8 cellular contexts compared by ENCODE assay signal in the genomic region with DNA sequence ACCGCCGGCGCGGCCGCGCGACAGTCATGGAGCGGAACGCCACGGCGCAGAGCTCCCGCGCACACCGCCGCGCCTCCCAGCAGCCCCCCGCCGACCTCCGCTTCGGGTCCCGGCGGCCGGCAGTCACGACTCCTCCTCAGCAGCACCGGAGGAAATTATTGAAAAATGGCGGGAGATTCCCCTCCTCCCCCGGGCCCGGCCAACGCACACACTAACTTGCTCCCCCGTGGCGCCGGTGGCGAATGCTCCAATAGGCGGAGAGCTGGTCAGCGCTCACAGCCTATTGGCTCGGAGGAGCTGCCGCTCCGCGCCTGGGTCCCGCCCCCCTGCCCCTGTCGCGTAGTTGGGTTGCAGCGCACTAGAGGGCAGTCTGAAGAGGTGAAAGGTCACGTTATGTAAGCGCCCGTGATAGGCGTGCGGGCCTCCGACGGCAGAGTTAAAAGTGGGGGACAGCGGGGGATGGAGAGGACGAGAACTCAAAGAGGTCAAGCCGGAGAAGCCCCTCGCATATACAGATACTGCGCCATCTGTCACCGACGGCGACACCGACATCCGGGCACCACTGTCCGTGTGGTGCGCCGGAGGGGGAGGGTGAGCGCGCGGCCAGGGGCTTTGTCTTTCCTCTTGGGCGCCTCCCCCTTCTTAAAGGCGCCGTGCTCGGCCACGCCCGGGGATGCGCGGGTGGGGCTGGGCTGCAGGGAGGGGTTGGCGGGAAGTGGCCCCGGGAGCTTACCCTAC. TPM values are rescaled to one million over a fixed set of nuclear protein-coding genes. Genes with fewer than 3 reads are reported as not detected.
DNase-seq lines count a peak whose midpoint lies in the region; ATAC-seq and TF ChIP-seq lines count a peak whose summit lies in the region.

A gene with protein sequence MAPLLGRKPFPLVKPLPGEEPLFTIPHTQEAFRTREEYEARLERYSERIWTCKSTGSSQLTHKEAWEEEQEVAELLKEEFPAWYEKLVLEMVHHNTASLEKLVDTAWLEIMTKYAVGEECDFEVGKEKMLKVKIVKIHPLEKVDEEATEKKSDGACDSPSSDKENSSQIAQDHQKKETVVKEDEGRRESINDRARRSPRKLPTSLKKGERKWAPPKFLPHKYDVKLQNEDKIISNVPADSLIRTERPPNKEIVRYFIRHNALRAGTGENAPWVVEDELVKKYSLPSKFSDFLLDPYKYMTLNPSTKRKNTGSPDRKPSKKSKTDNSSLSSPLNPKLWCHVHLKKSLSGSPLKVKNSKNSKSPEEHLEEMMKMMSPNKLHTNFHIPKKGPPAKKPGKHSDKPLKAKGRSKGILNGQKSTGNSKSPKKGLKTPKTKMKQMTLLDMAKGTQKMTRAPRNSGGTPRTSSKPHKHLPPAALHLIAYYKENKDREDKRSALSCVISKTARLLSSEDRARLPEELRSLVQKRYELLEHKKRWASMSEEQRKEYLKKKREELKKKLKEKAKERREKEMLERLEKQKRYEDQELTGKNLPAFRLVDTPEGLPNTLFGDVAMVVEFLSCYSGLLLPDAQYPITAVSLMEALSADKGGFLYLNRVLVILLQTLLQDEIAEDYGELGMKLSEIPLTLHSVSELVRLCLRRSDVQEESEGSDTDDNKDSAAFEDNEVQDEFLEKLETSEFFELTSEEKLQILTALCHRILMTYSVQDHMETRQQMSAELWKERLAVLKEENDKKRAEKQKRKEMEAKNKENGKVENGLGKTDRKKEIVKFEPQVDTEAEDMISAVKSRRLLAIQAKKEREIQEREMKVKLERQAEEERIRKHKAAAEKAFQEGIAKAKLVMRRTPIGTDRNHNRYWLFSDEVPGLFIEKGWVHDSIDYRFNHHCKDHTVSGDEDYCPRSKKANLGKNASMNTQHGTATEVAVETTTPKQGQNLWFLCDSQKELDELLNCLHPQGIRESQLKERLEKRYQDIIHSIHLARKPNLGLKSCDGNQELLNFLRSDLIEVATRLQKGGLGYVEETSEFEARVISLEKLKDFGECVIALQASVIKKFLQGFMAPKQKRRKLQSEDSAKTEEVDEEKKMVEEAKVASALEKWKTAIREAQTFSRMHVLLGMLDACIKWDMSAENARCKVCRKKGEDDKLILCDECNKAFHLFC (N-terminal part only) (minus strand): TSS at position 213 of the 738 bp plus-strand sequence. CDS start 360 bp downstream, outside the sequence.

- peak within 1 kb of the TSS; percentile 76 for H3K4me3 ChIP-seq in AG04449 (ENCODE audit: low read depth, low read length)
- peak within 1 kb of the TSS; percentile 56 for H3K4me3 ChIP-seq in WERI-Rb-1 (ENCODE audit: low read depth, low read length)
- H3K4me3 ChIP-seq in mammary epithelial cell (replicated peaks in 1 of 3; ENCODE audit: insufficient read depth in 1 of 3, low read depth in 2 of 3, low read length in 3 of 3) = peak within 1 kb of the TSS; percentile 79 to 85 (median 79)
- peak within 1 kb of the TSS; percentile 82 for H3K4me3 ChIP-seq in iPS-20b (ENCODE audit: low read length)
- peak within 1 kb of the TSS; percentile 67 to 97 (median 89) for H3K4me3 ChIP-seq in skin epidermis

- CTCF ChIA-PET in AG04449 (lab: Yijun Ruan, JAX) (interaction anchor here (1.0 to 1.1 kb wide), 3 partner anchors 16 to 193 kb away, joined by 3 to 5 read pairs (median 3); no protein-coding TSS in a partner anchor), mammary epithelial cell (lab: Charles Lee; ENCODE audit: low non-redundant PET) (no interaction called here)

- H3K4me2 ChIP-seq in mammary epithelial cell (ENCODE audit: insufficient read depth, low read depth, low read length) = peak within 1 kb of the TSS; percentile 90

- intact Hi-C loops in mammary epithelial cell (cut with micrococcal nuclease) = loop anchor here (1.0 to 5.0 kb wide), 3 partner anchors 35 to 195 kb away; partner anchors contain the start of genes BCL7B, STX1A and TBL2

- DNase-seq in AG04449 (ENCODE audit: low read depth, low spot score) = peak; percentile 73
- peak; percentile 99 for DNase-seq in NCI-H2227 (lab: John Stamatoyannopoulos, UW; ENCODE audit: unreplicated experiment)
- DNase-seq in WERI-Rb-1 = peak; percentile 98
- DNase-seq in mammary epithelial cell = peak; percentile 98

- peaks cover 50% of the 10 kb centered on the region for H3K79me2 ChIP-seq in mammary epithelial cell (ENCODE audit: insufficient read depth, low read length)

- TSS peak; percentile 62 for BruUV-seq in mammary epithelial cell (replicated peaks; lab: Mats Ljungman, UMichigan)

- H3K9me3 ChIP-seq in WERI-Rb-1 (ENCODE audit: severe bottlenecking) (no peaks in the 10 kb centered on the region), mammary epithelial cell (replicated peaks; ENCODE audit: insufficient read depth, low read length) (no peaks in the 10 kb centered on the region), iPS-20b (ENCODE audit: insufficient read depth, low read depth, low read length) (no peaks in the 10 kb centered on the region)

- in situ Hi-C loops in mammary epithelial cell (cut with MboI; ENCODE audit: low sequenced_read_pairs in 2 of 2) = no loop called here

- peaks cover 3% of the 10 kb centered on the region for H4K20me1 ChIP-seq in mammary epithelial cell (ENCODE audit: insufficient read depth, low read length)

- ATAC-seq in GM18873 (IDR thresholded peaks at IDR 0.05; ENCODE audit: low FRiP score, unreplicated experiment) = peak; percentile 84
- peak; percentile 73 for ATAC-seq in HG03139 (IDR thresholded peaks at IDR 0.05; ENCODE audit: unreplicated experiment)

- H3K4me1 ChIP-seq in mammary epithelial cell (ENCODE audit: insufficient read depth, low read length) (peaks cover 8% of the 10 kb centered on the region), iPS-20b (ENCODE audit: insufficient read depth, low read length) (peaks cover 12% of the 10 kb centered on the region; the same call in 1 of the 2 replicates)

- H3K36me3 ChIP-seq in WERI-Rb-1 = peaks cover 42% of the 10 kb centered on the region
- H3K36me3 ChIP-seq in mammary epithelial cell (ENCODE audit: insufficient read depth, low read length) = peaks cover 8% of the 10 kb centered on the region
- H3K36me3 ChIP-seq in iPS-20b (ENCODE audit: insufficient read depth, low read depth, low read length) = peaks cover 29% of the 10 kb centered on the region

- POLR2A ChIA-PET in AG04449 (lab: Yijun Ruan, JAX) = interaction anchor here (0.7 to 1.4 kb wide), 4 partner anchors 8 to 44 kb away, joined by 3 to 6 read pairs (median 4); no protein-coding TSS in a partner anchor

- H3K27me3 ChIP-seq in WERI-Rb-1 (ENCODE audit: insufficient read depth, low read depth, severe bottlenecking) (no peaks in the 10 kb centered on the region), mammary epithelial cell (ENCODE audit: insufficient read depth, low read length) (no peaks in the 10 kb centered on the region), iPS-20b (ENCODE audit: insufficient read depth, low read length) (no peaks in the 10 kb centered on the region)

- dilution Hi-C loops in mammary epithelial cell (cut with HindIII; ENCODE audit: low sequenced_read_pairs) = loop anchor here (5.0 kb wide), 1 partner anchor 205 kb away; no protein-coding TSS in a partner anchor

- H3K9ac ChIP-seq in mammary epithelial cell (ENCODE audit: insufficient read depth, low read length) = peak within 1 kb of the TSS; percentile 82
- peak within 1 kb of the TSS; percentile 89 for H3K9ac ChIP-seq in iPS-20b (ENCODE audit: low read depth, low read length)

- TF ChIP-seq CTCF in AG04449 (IDR thresholded peaks at IDR 0.05; ENCODE audit: insufficient read depth, low read length, missing control alignments) (peak; percentile 16), WERI-Rb-1 (IDR thresholded peaks at IDR 0.05; ENCODE audit: low read depth, low read length) (no peak), mammary epithelial cell (conservative IDR thresholded peaks at IDR 0.05 in 1 of 2, IDR thresholded peaks at IDR 0.05 in 1 of 2; ENCODE audit: extremely low read depth in 1 of 2, insufficient read depth in 1 of 2, low read depth in 1 of 2, low read length in 2 of 2) (peak in 1 of 2 donors; percentile 28)

- peak within 1 kb of the TSS; percentile 100 for H3K27ac ChIP-seq in WERI-Rb-1
- peak within 1 kb of the TSS; percentile 60 for H3K27ac ChIP-seq in mammary epithelial cell (ENCODE audit: insufficient read depth, low read depth, low read length)
- H3K27ac ChIP-seq in iPS-20b (ENCODE audit: low read length) = peak within 1 kb of the TSS; percentile 84
- H3K27ac ChIP-seq in skin epidermis = peak within 1 kb of the TSS; percentile 76 to 98 (median 90)

- 2% methylated on average over 27 of the region's 76 CpGs for WGBS in mammary epithelial cell (ENCODE audit: low coverage, missing lambda C conversion rate)

- H2AFZ ChIP-seq in mammary epithelial cell (ENCODE audit: low read depth, low read length) = peak within 1 kb of the TSS; percentile 93

RNA-seq across cellular contexts. Expression of the gene that starts here (rescaled TPM):
- 10 to 100 TPM; 34.5 to 68.4 TPM for total RNA-seq in mammary epithelial cell
- 20.4 TPM for polyA plus RNA-seq in mammary epithelial cell
- polyA minus RNA-seq in mammary epithelial cell = 55.8 TPM

Comparison
In these comparisons a context has a peak if more than half of its experiments do, and no peak if none do; other contexts are left out.
1. Peak in every context shown above with its lines: DNase-seq, ATAC-seq, H3K4me3 ChIP-seq and H3K27ac ChIP-seq.